Comparison of ENCODE assay signal across 25 cellular contexts in the genomic region with DNA sequence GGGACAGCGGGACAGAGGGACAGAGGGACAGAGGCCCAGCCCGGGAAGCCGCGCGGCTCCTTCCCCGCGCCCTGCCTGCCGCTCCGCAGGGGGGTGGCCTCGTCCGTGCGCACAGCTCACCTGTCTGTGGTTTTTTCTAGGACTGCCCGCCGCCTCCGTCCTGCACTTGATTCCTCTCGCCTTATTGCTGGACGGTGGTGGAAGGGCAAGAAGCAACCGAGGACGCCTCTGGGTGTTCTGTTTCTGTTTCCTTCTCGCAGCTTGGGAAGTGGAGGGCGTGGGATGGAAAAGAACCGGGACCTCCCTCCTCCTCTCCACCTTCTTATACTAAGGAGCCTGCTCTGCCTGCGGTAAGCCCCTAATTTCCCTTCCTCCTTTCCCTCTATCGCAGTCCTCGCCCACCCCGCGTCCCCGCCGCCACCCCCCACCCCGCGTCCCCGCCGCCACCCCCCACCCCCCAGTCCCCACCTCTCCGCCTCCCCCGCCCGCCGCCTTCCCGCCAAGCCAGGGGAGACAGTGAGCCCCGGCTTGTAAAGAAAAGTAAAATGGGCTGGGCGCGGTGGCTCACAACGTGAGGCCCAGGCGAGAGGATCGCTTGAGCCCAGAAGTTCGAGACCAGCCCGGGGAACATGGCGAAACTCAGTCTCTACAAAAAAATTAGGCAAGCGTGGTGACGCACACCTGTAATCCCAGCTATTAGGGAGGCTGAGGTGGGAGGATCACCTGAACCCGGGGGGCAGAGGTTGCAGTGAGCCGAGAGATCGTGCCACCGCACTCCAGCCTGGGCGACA. TPM values are rescaled to one million over a fixed set of nuclear protein-coding genes. Genes with fewer than 3 reads are reported as not detected.
DNase-seq lines count a peak whose midpoint lies in the region; ATAC-seq and TF ChIP-seq lines count a peak whose summit lies in the region.
"Had no signal": no experiment of that assay in that cellular context is flagged by ENCODE, and none has a peak within 500 bp of the region (broad histone marks: within the 10 kb centered on the region; RNA-seq: fewer than 3 reads in every experiment).

No MANE protein-coding gene starts in this region.

- H4K91ac ChIP-seq in trophoblast cell (ENCODE audit: low read depth, low read length) = no peak overlapping the region

- H3K4me1 Mint-ChIP-seq in activated naive CD8-positive, alpha-beta T cell treated with anti-CD3 and anti-CD28 coated beads, Interleukin-2, amount 10 ng/mL, durations not matched to agents 7 days and 5 days = peaks cover 2% of the 10 kb centered on the region

- no peak overlapping the region for H3K14ac ChIP-seq in trophoblast cell (ENCODE audit: low read length)

- H3K27ac ChIP-seq in right cardiac atrium (ENCODE audit: low read length) (no peak overlapping the region), heart right ventricle (no peak overlapping the region), gastrocnemius medialis (no peak overlapping the region), trophoblast cell (ENCODE audit: low read depth, low read length) (no peak overlapping the region)
- H3K27ac ChIP-seq: BLaER1 treated with 17β-estradiol and CSF1 and Interleukin-3, amounts not matched to agents 10 nM and 100 nM; epithelial cell of prostate; right atrium auricular region; stomach; transverse colon had no signal

- POLR2A ChIA-PET in activated naive CD8-positive, alpha-beta T cell treated with anti-CD3 and anti-CD28 coated beads, Interleukin-2, amount 10 ng/mL, durations not matched to agents 7 days and 5 days (lab: Charles Lee) = no interaction called here

- H4K12ac ChIP-seq in trophoblast cell (ENCODE audit: low read depth, low read length) = no peak overlapping the region

- H3K4ac ChIP-seq in trophoblast cell (ENCODE audit: low read depth, low read length) = no peak overlapping the region

- H3K4me3 ChIP-seq in right cardiac atrium (ENCODE audit: low read length) = peak overlapping the region; percentile 35
- peak overlapping the region in 2 of 10 donors; percentile 13 to 27 for H3K4me3 ChIP-seq in heart right ventricle
- no peak overlapping the region for H3K4me3 ChIP-seq in gastrocnemius medialis
- no peak overlapping the region for H3K4me3 ChIP-seq in trophoblast cell (ENCODE audit: low read depth, low read length)
- H3K4me3 ChIP-seq: BLaER1 treated with 17β-estradiol and CSF1 and Interleukin-3, amounts not matched to agents 10 nM and 100 nM; right atrium auricular region; stomach; transverse colon had no signal

- H3K4me2 ChIP-seq in trophoblast cell (ENCODE audit: low read length) = no peak overlapping the region
- H3K4me2 ChIP-seq: BLaER1 treated with 17β-estradiol and CSF1 and Interleukin-3, amounts not matched to agents 10 nM and 100 nM had no signal

- no peaks in the 10 kb centered on the region for H3K9me3 Mint-ChIP-seq in activated naive CD8-positive, alpha-beta T cell treated with anti-CD3 and anti-CD28 coated beads, Interleukin-2, amount 10 ng/mL, durations not matched to agents 7 days and 5 days
- H3K9me3 Mint-ChIP-seq: activated naive CD4-positive, alpha-beta T cell treated with anti-CD3 and anti-CD28 coated beads, Interleukin-2, amount 50 U/mL, for 24 hours had no signal

- H2BK120ac ChIP-seq in trophoblast cell (ENCODE audit: insufficient read depth, low read length, poor library complexity) = no peak overlapping the region

- no peaks in the 10 kb centered on the region for H3K9me3 ChIP-seq in right cardiac atrium (ENCODE audit: control insufficient read depth, low read length)
- H3K9me3 ChIP-seq in heart right ventricle = no peaks in the 10 kb centered on the region
- H3K9me3 ChIP-seq in gastrocnemius medialis = no peaks in the 10 kb centered on the region
- H3K9me3 ChIP-seq in trophoblast cell (ENCODE audit: insufficient read depth, low read depth, low read length) = no peaks in the 10 kb centered on the region
- H3K9me3 ChIP-seq: BLaER1 treated with 17β-estradiol and CSF1 and Interleukin-3, amounts not matched to agents 10 nM and 100 nM; right atrium auricular region; stomach; transverse colon had no signal

- H3K4me1 ChIP-seq in right cardiac atrium (ENCODE audit: control insufficient read depth, insufficient read depth, low read length) (no peaks in the 10 kb centered on the region), heart right ventricle (no peaks in the 10 kb centered on the region), gastrocnemius medialis (no peaks in the 10 kb centered on the region), trophoblast cell (ENCODE audit: control insufficient read depth in 1 of 2, insufficient read depth in 2 of 2, low read length in 2 of 2) (no peaks in the 10 kb centered on the region)
- H3K4me1 ChIP-seq: BLaER1 treated with 17β-estradiol and CSF1 and Interleukin-3, amounts not matched to agents 10 nM and 100 nM; right atrium auricular region; transverse colon had no signal

- H3K79me2 ChIP-seq in trophoblast cell (ENCODE audit: control insufficient read depth, insufficient read depth, low read length, poor library complexity) = no peaks in the 10 kb centered on the region

- H3K23ac ChIP-seq in trophoblast cell (ENCODE audit: low read length) = no peak overlapping the region

- H3K18ac ChIP-seq in trophoblast cell (ENCODE audit: low read length) = no peak overlapping the region

- H3K27me3 Mint-ChIP-seq in activated naive CD8-positive, alpha-beta T cell treated with anti-CD3 and anti-CD28 coated beads, Interleukin-2, amount 10 ng/mL, durations not matched to agents 7 days and 5 days = peaks cover 51% of the 10 kb centered on the region

- H2BK12ac ChIP-seq in trophoblast cell (ENCODE audit: low read length) = no peak overlapping the region

- no peak overlapping the region for H3K4me3 Mint-ChIP-seq in activated naive CD8-positive, alpha-beta T cell treated with anti-CD3 and anti-CD28 coated beads, Interleukin-2, amount 10 ng/mL, durations not matched to agents 7 days and 5 days
- H3K4me3 Mint-ChIP-seq: activated naive CD4-positive, alpha-beta T cell treated with anti-CD3 and anti-CD28 coated beads, Interleukin-2, amount 50 U/mL, for 24 hours; naive B cell had no signal

- TF ChIP-seq CTCF in heart right ventricle (IDR thresholded peaks at IDR 0.05) = no peak
- no peak for TF ChIP-seq CTCF in gastrocnemius medialis (IDR thresholded peaks at IDR 0.05 in 4 of 5, conservative IDR thresholded peaks at IDR 0.05 in 1 of 5)

- H2AFZ ChIP-seq in trophoblast cell (ENCODE audit: insufficient read depth, low read length, poor library complexity) = no peak overlapping the region

- DNase-seq in right cardiac atrium = no peak
- DNase-seq in heart right ventricle = no peak
- DNase-seq in activated naive CD8-positive, alpha-beta T cell treated with anti-CD3 and anti-CD28 coated beads, Interleukin-2, amount 10 ng/mL, durations not matched to agents 7 days and 5 days = peak; percentile 10
- peak; percentile 23 for DNase-seq in left lobe of liver (ENCODE audit: low spot score)
- no peak for DNase-seq in RPMI8226
- no peak for DNase-seq in gastrocnemius medialis
- DNase-seq in trophoblast cell = no peak
- DNase-seq: activated T-cell treated with anti-CD3 and anti-CD28 coated beads, Interleukin-2, amount 50 U/mL, for 48 hours; Calu3; cerebellar nuclear complex; kidney glomerular epithelial cell; mesenchymal stem cell; naive B cell; NCI-H1105; NCI-H2029; NCI-H446 treated with DMSO at 0.1 percent for 48 hours; stimulated activated CD4-positive, alpha-beta T cell treated with anti-CD3 and anti-CD28 coated beads, Interleukin-12 subunit alpha, Interleukin-12 subunit beta, amount 100 ng/mL, for 4 hours; stomach; T1000; transverse colon had no signal

- in situ Hi-C loops in gastrocnemius medialis (cut with MboI; ENCODE audit: low sequenced_read_pairs in 4 of 4) = no loop called here

- H3K27ac Mint-ChIP-seq in activated naive CD8-positive, alpha-beta T cell treated with anti-CD3 and anti-CD28 coated beads, Interleukin-2, amount 10 ng/mL, durations not matched to agents 7 days and 5 days = no peak overlapping the region
- H3K27ac Mint-ChIP-seq: activated naive CD4-positive, alpha-beta T cell treated with anti-CD3 and anti-CD28 coated beads, Interleukin-2, amount 50 U/mL, for 24 hours; naive B cell had no signal

- H3K79me1 ChIP-seq in trophoblast cell (ENCODE audit: low read length) = no peaks in the 10 kb centered on the region

- no peaks in the 10 kb centered on the region for H3K36me3 Mint-ChIP-seq in activated naive CD8-positive, alpha-beta T cell treated with anti-CD3 and anti-CD28 coated beads, Interleukin-2, amount 10 ng/mL, durations not matched to agents 7 days and 5 days
- H3K36me3 Mint-ChIP-seq: activated naive CD4-positive, alpha-beta T cell treated with anti-CD3 and anti-CD28 coated beads, Interleukin-2, amount 50 U/mL, for 24 hours had no signal

- no peak overlapping the region for H4K8ac ChIP-seq in trophoblast cell (ENCODE audit: low read depth, low read length)

- no peak for TF ChIP-seq POLR2A in gastrocnemius medialis (IDR thresholded peaks at IDR 0.05)

- intact Hi-C loops in right cardiac atrium (cut with DNase I) = no loop called here
- intact Hi-C loops in heart right ventricle (cut with DNase I) = no loop called here
- intact Hi-C loops in gastrocnemius medialis (cut with DNase I; ENCODE audit: low total_unique reads) = no loop called here

- H3K9ac ChIP-seq in trophoblast cell (ENCODE audit: low read length) = no peak overlapping the region
- H3K9ac ChIP-seq: BLaER1 treated with 17β-estradiol and CSF1 and Interleukin-3, amounts not matched to agents 10 nM and 100 nM had no signal

- H3K36me3 ChIP-seq in heart right ventricle = no peaks in the 10 kb centered on the region
- no peaks in the 10 kb centered on the region for H3K36me3 ChIP-seq in gastrocnemius medialis
- no peaks in the 10 kb centered on the region for H3K36me3 ChIP-seq in trophoblast cell (ENCODE audit: control insufficient read depth in 1 of 2, insufficient read depth in 2 of 2, low read length in 2 of 2)
- H3K36me3 ChIP-seq: BLaER1 treated with 17β-estradiol and CSF1 and Interleukin-3, amounts not matched to agents 10 nM and 100 nM; right atrium auricular region; stomach; transverse colon had no signal

- no peak overlapping the region for H2AK5ac ChIP-seq in trophoblast cell (ENCODE audit: low read length)

- ATAC-seq in right cardiac atrium (no peak), heart right ventricle (no peak), left lobe of liver (no peak), gastrocnemius medialis (no peak), HG03196 (IDR thresholded peaks at IDR 0.05; ENCODE audit: unreplicated experiment) (no peak)
- no peak for ATAC-seq in activated naive CD8-positive, alpha-beta T cell treated with anti-CD3 and anti-CD28 coated beads, Interleukin-2, amount 10 ng/mL, durations not matched to agents 7 days and 5 days (ENCODE audit: low read depth)

- WGBS in right cardiac atrium = 28% methylated on average over 54 of the region's 54 CpGs
- WGBS in heart right ventricle, 2 donors = 27 to 37% methylated on average over 42 to 51 of the region's 54 CpGs
- no CpG with 5 or more reads among the region's 54 CpGs for WGBS in trophoblast cell (ENCODE audit: extremely low coverage, insufficient coverage, insufficient read length)

- no peak overlapping the region for H2BK5ac ChIP-seq in trophoblast cell (ENCODE audit: low read depth, low read length, poor library complexity)

- peaks cover 2% of the 10 kb centered on the region for H3K27me3 ChIP-seq in right cardiac atrium (ENCODE audit: control insufficient read depth, insufficient read depth)
- peaks cover 0 to 59% (median 31%) of the 10 kb centered on the region in 7 donors for H3K27me3 ChIP-seq in heart right ventricle
- peaks cover 0 to 17% (median 7%) of the 10 kb centered on the region in 3 donors for H3K27me3 ChIP-seq in gastrocnemius medialis
- H3K27me3 ChIP-seq in trophoblast cell (ENCODE audit: insufficient read depth, low read length) = peaks cover 7% of the 10 kb centered on the region
- H3K27me3 ChIP-seq: BLaER1 treated with 17β-estradiol and CSF1 and Interleukin-3, amounts not matched to agents 10 nM and 100 nM; right atrium auricular region had no signal

RNA-seq across cellular contexts. Expression of gene FLT4, which starts 9.6 kb away (rescaled TPM):
- 1 to 10 TPM; 2.0 to 3.3 (median 3.3) TPM for total RNA-seq in right cardiac atrium
- polyA plus RNA-seq in right cardiac atrium = 4.8 TPM
- total RNA-seq in heart right ventricle = 1 to 10 TPM; 3.8 to 9.3 (median 6.3) TPM
- 10 to 100 TPM in 1 of 2 donors, 1 to 10 TPM in 1; 4.5 to 10.8 TPM for polyA plus RNA-seq in heart right ventricle
- total RNA-seq in activated naive CD8-positive, alpha-beta T cell treated with anti-CD3 and anti-CD28 coated beads, Interleukin-2, amount 10 ng/mL, durations not matched to agents 7 days and 5 days = 10 to 100 TPM; 11.6 to 13.2 TPM
- 7.7 TPM for total RNA-seq in left lobe of liver
- 1 to 10 TPM; 2.6 to 4.7 (median 2.9) TPM for total RNA-seq in gastrocnemius medialis
- polyA plus RNA-seq in trophoblast cell (2013) = 0.54 and 0.57 TPM in 2 replicates
- total RNA-seq: Calu3 had no signal

Comparison
In these comparisons a context has a peak if more than half of its experiments do, and no peak if none do; other contexts are left out.
1. DNase-seq: peak in activated naive CD8-positive, alpha-beta T cell treated with anti-CD3 and anti-CD28 coated beads, Interleukin-2, amount 10 ng/mL, durations not matched to agents 7 days and 5 days (single experiment) and left lobe of liver (single experiment); none in right cardiac atrium (0 of 3), heart right ventricle (0 of 2), RPMI8226 (single experiment), gastrocnemius medialis (0 of 2) and trophoblast cell (0 of 2).